In genomic region chr9:37029304-37029775, GRCh38 we compare ENCODE assay signal across 16 cellular contexts. TPM values are rescaled to one million over a fixed set of nuclear protein-coding genes. Genes with fewer than 3 reads are reported as not detected.
DNase-seq lines count a peak whose midpoint lies in the region; ATAC-seq and TF ChIP-seq lines count a peak whose summit lies in the region.
"Had no signal": no experiment of that assay in that cellular context is flagged by ENCODE, and none has a peak within 500 bp of the region (broad histone marks: within the 10 kb centered on the region; RNA-seq: fewer than 3 reads in every experiment).

No MANE protein-coding gene starts in this region.

- no peaks in the 10 kb centered on the region for H3K9me3 ChIP-seq in CD4-positive, alpha-beta memory T cell (ENCODE audit: control insufficient read depth in 1 of 2, low read length in 2 of 2)
- no peaks in the 10 kb centered on the region for H3K9me3 ChIP-seq in SU-DHL-6 (ENCODE audit: insufficient read depth, low read length)
- no peaks in the 10 kb centered on the region for H3K9me3 ChIP-seq in mesodermal cell (ENCODE audit: control insufficient read depth, low read length)
- no peaks in the 10 kb centered on the region for H3K9me3 ChIP-seq in hepatocyte (ENCODE audit: low read depth)
- H3K9me3 ChIP-seq: colonic mucosa had no signal

- H2AFZ ChIP-seq in SU-DHL-6 (ENCODE audit: low read depth, low read length, severe bottlenecking) (no peak overlapping the region), hepatocyte (no peak overlapping the region)

- H3K27me3 Mint-ChIP-seq in CD4-positive, alpha-beta memory T cell: peaks cover 59 to 71% of the 10 kb centered on the region in 2 donors

- H3K4me3 ChIP-seq in CD4-positive, alpha-beta memory T cell (ENCODE audit: low read length in 2 of 2): no peak overlapping the region
- peak overlapping the region; percentile 69 for H3K4me3 ChIP-seq in SU-DHL-6 (ENCODE audit: insufficient read depth, low read length, poor library complexity, severe bottlenecking)
- peak overlapping the region; percentile 18 for H3K4me3 ChIP-seq in mesodermal cell (ENCODE audit: extremely low read depth, insufficient read depth, low read length, poor library complexity, severe bottlenecking)
- H3K4me3 ChIP-seq in hepatocyte: no peak overlapping the region
- H3K4me3 ChIP-seq: colonic mucosa, lung, SJSA1 had no signal

- CTCF ChIA-PET in CD4-positive, alpha-beta memory T cell (lab: Charles Lee; ENCODE audit: partially characterized antibody): no interaction called here

- H3K27ac ChIP-seq in CD4-positive, alpha-beta memory T cell (ENCODE audit: low read depth, low read length): no peak overlapping the region
- H3K27ac ChIP-seq in SU-DHL-6 (ENCODE audit: low read depth, low read length) (peak overlapping the region; percentile 92), mesodermal cell (ENCODE audit: low read depth, low read length, severe bottlenecking) (no peak overlapping the region), hepatocyte (no peak overlapping the region)
- H3K27ac ChIP-seq: colonic mucosa, SJSA1 had no signal

- peaks cover 23 to 60% (median 40%) of the 10 kb centered on the region in 4 donors for H3K4me1 Mint-ChIP-seq in CD4-positive, alpha-beta memory T cell

- H3K9me2 ChIP-seq in SU-DHL-6 (replicated peaks; ENCODE audit: insufficient read depth, low read length) (no peaks in the 10 kb centered on the region), hepatocyte (replicated peaks; ENCODE audit: insufficient read depth) (no peaks in the 10 kb centered on the region)

- H3F3A ChIP-seq in SU-DHL-6 (ENCODE audit: insufficient read depth): peaks cover 50% of the 10 kb centered on the region

- H3K9me3 Mint-ChIP-seq in CD4-positive, alpha-beta memory T cell: no peaks in the 10 kb centered on the region
- H3K9me3 Mint-ChIP-seq: activated naive CD4-positive, alpha-beta T cell treated with anti-CD3 and anti-CD28 coated beads, Interleukin-2, amount 50 U/mL, for 24 hours had no signal

- no peaks in the 10 kb centered on the region for H3K36me3 ChIP-seq in CD4-positive, alpha-beta memory T cell (ENCODE audit: insufficient read depth, low read length)
- H3K36me3 ChIP-seq in SU-DHL-6 (ENCODE audit: low read length): no peaks in the 10 kb centered on the region; the same call in 1 of the 2 replicates
- H3K36me3 ChIP-seq in mesodermal cell (ENCODE audit: control insufficient read depth, insufficient read depth, low read length): no peaks in the 10 kb centered on the region
- H3K36me3 ChIP-seq in hepatocyte (replicated peaks; ENCODE audit: insufficient read depth, low read depth): no peaks in the 10 kb centered on the region
- H3K36me3 ChIP-seq: colonic mucosa, SJSA1 had no signal

- peak overlapping the region in 1 of 7 donors; percentile 68 for H3K27ac Mint-ChIP-seq in CD4-positive, alpha-beta memory T cell
- H3K27ac Mint-ChIP-seq: activated naive CD4-positive, alpha-beta T cell treated with anti-CD3 and anti-CD28 coated beads, Interleukin-2, amount 50 U/mL, for 24 hours had no signal

- ATAC-seq in GM18870 (IDR thresholded peaks at IDR 0.05; ENCODE audit: unreplicated experiment): no peak
- no peak for ATAC-seq in GM21786 (IDR thresholded peaks at IDR 0.05; ENCODE audit: unreplicated experiment)

- intact Hi-C loops in CD4-positive, alpha-beta memory T cell (cut with micrococcal nuclease): loop anchor here (2.0 kb wide), 1 partner anchor 49 kb away; no protein-coding TSS in a partner anchor

- WGBS in mesodermal cell (ENCODE audit: insufficient coverage in 2 of 2), 2 experiments: 3 to 5% methylated on average over 10 to 21 of the region's 23 CpGs
- WGBS in hepatocyte (ENCODE audit: low lambda C conversion rate, missing lambda C conversion rate): 3% methylated on average over 14 of the region's 23 CpGs

- H3K4me2 ChIP-seq in SU-DHL-6 (ENCODE audit: low read depth, low read length, poor library complexity, severe bottlenecking): peak overlapping the region; percentile 84
- no peak overlapping the region for H3K4me2 ChIP-seq in hepatocyte

- peak overlapping the region in 6 of 8 donors; percentile 21 to 68 (median 50) for H3K4me3 Mint-ChIP-seq in CD4-positive, alpha-beta memory T cell
- H3K4me3 Mint-ChIP-seq: activated naive CD4-positive, alpha-beta T cell treated with anti-CD3 and anti-CD28 coated beads, Interleukin-2, amount 50 U/mL, for 24 hours had no signal

- TF ChIP-seq CTCF in GM13976 (IDR thresholded peaks at IDR 0.05; ENCODE audit: borderline replicate concordance, control extremely low read depth, extremely low read depth, insufficient read depth, missing control alignments) (peak; percentile 9), SU-DHL-6 (IDR thresholded peaks at IDR 0.05; ENCODE audit: insufficient read depth, low read length, poor library complexity, severe bottlenecking) (peak; percentile 10), hepatocyte (IDR thresholded peaks at IDR 0.05; ENCODE audit: poor library complexity) (no peak)

- H4K20me1 ChIP-seq in SU-DHL-6 (ENCODE audit: low read depth, low read length) (no peaks in the 10 kb centered on the region), hepatocyte (ENCODE audit: insufficient read depth, poor library complexity, severe bottlenecking) (no peaks in the 10 kb centered on the region)

- H3K9ac ChIP-seq in SU-DHL-6 (ENCODE audit: low read length): peak overlapping the region; percentile 80

- H3K4me1 ChIP-seq in CD4-positive, alpha-beta memory T cell (ENCODE audit: insufficient read depth, low read length): peaks cover 68% of the 10 kb centered on the region
- peaks cover 29% of the 10 kb centered on the region for H3K4me1 ChIP-seq in mesodermal cell (ENCODE audit: control insufficient read depth, insufficient read depth, low read length, poor library complexity, severe bottlenecking)
- H3K4me1 ChIP-seq in hepatocyte (ENCODE audit: insufficient read depth): peaks cover 16% of the 10 kb centered on the region

- DNase-seq in CD4-positive, alpha-beta memory T cell: no peak
- DNase-seq in GM13976 (ENCODE audit: low spot score) (peak; percentile 59), NCI-H446 (lab: John Stamatoyannopoulos, UW) (no peak), hepatocyte (ENCODE audit: low spot score) (no peak)
- DNase-seq: activated CD4-positive, alpha-beta T cell treated with anti-CD3 and anti-CD28 coated beads for 1 hour; colonic mucosa; NCI-H1048; NCI-H69; trophoblast cell had no signal

- POLR2A ChIA-PET in CD4-positive, alpha-beta memory T cell (lab: Charles Lee; ENCODE audit: partially characterized antibody): interaction anchor here (0.6 kb wide), 1 partner anchor 269 kb away, joined by 3 read pairs; no protein-coding TSS in a partner anchor

- in situ Hi-C loops in GM13976 (cut with MboI; ENCODE audit: low sequenced_read_pairs, unreplicated experiment): loop anchor here (5.0 kb wide), 1 partner anchor 258 kb away; no protein-coding TSS in a partner anchor

- no peaks in the 10 kb centered on the region for H3K36me3 Mint-ChIP-seq in CD4-positive, alpha-beta memory T cell
- H3K36me3 Mint-ChIP-seq: activated naive CD4-positive, alpha-beta T cell treated with anti-CD3 and anti-CD28 coated beads, Interleukin-2, amount 50 U/mL, for 24 hours had no signal

- peaks cover 89% of the 10 kb centered on the region for H3K79me2 ChIP-seq in SU-DHL-6 (ENCODE audit: insufficient read depth, low read length)
- H3K79me2 ChIP-seq in hepatocyte: no peaks in the 10 kb centered on the region

- peaks cover 87% of the 10 kb centered on the region for H3K27me3 ChIP-seq in CD4-positive, alpha-beta memory T cell (ENCODE audit: insufficient read depth, low read length)
- H3K27me3 ChIP-seq in SU-DHL-6 (ENCODE audit: low read length): no peaks in the 10 kb centered on the region
- H3K27me3 ChIP-seq in hepatocyte: peaks cover 97% of the 10 kb centered on the region

RNA-seq across cellular contexts. Expression of gene PAX5, which starts 4.7 kb away (rescaled TPM):
- not detected for total RNA-seq in CD4-positive, alpha-beta memory T cell
- under 1 TPM in 1 of 2 donors, not detected in 1; 0.32 TPM for polyA plus RNA-seq in CD4-positive, alpha-beta memory T cell
- polyA plus RNA-seq in mesodermal cell (2013, experiment 1 of 2): 0.33 TPM
- polyA plus RNA-seq in mesodermal cell (2013, experiment 2 of 2): 0.20 TPM
- total RNA-seq in hepatocyte: not detected in 2 replicates
- not detected in 2 replicates for polyA plus RNA-seq in hepatocyte
- total RNA-seq: SJSA1 had no signal

Comparison
In these comparisons a context has a peak if more than half of its experiments do, and no peak if none do; other contexts are left out.
1. H3K4me3 ChIP-seq: peak in SU-DHL-6 (single experiment) and mesodermal cell (single experiment); none in CD4-positive, alpha-beta memory T cell (0 of 2) and hepatocyte (single experiment).